In the genomic region with DNA sequence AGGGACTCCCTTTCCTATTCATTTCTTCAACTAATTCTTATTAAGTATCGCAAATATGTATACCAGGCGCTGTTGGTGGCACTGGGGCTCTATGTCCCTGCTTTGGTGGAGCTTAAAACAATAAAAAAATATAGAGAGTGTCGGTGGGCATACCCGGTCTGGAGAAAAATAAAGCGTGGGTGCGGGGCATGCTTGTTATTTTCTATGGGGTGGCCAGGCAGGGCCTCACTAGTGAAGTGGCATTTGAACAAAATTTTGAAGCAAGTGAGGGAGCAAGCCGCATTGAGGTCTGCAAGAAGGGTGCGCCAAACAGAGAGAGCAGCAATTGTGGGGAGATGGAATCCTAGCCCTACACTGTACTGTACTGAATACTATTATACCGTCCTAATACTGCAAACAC, we compare ENCODE assay signal across 1 cellular context.
TF ChIP-seq lines count a peak whose summit lies in the region.

No MANE protein-coding gene starts in this region.

TF ChIP-seq in WTC11, 78 proteins besides CTCF, POLR2A, EP300 and RAD21 (continued from another document):
- TF ChIP-seq, protein P1, sequence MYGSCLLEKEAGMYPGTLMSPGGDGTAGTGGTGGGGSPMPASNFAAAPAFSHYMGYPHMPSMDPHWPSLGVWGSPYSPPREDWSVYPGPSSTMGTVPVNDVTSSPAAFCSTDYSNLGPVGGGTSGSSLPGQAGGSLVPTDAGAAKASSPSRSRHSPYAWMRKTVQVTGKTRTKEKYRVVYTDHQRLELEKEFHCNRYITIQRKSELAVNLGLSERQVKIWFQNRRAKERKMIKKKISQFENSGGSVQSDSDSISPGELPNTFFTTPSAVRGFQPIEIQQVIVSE (CRISPR knock-in tag; IDR thresholded peaks at IDR 0.05; ENCODE audit: borderline replicate concordance) = no peak
- TF ChIP-seq, protein P2, sequence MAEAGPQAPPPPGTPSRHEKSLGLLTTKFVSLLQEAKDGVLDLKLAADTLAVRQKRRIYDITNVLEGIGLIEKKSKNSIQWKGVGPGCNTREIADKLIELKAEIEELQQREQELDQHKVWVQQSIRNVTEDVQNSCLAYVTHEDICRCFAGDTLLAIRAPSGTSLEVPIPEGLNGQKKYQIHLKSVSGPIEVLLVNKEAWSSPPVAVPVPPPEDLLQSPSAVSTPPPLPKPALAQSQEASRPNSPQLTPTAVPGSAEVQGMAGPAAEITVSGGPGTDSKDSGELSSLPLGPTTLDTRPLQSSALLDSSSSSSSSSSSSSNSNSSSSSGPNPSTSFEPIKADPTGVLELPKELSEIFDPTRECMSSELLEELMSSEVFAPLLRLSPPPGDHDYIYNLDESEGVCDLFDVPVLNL (CRISPR knock-in tag; IDR thresholded peaks at IDR 0.05; ENCODE audit: borderline replicate concordance, low read depth) = no peak
